21 cellular contexts compared by ENCODE assay signal in the genomic region with DNA sequence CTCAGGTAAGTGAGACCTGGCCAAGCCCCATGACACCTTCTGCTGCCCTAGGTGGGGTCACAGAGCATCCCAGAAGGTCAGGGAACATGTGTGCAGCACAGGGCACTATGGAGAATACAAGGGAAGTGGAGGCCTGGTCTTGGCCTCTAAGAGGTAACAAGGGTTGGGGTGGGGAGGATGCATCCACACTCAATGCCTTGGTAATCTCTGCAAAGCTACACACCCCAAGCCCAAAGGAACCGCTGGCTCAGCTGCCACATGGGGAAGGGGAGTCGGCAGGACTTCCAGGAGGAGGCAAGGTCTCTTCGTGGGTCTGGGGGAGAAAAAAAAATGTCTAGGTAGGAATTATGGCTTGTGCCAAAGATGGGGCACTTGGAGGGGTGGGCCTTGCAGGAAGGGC. TPM values are rescaled to one million over a fixed set of nuclear protein-coding genes. Genes with fewer than 3 reads are reported as not detected.
A peak's percentile ranks its signal among the peaks of the same experiment; 100 is the strongest.
DNase-seq lines count a peak whose midpoint lies in the region; ATAC-seq and TF ChIP-seq lines count a peak whose summit lies in the region.
"Had no signal": no experiment of that assay in that cellular context is flagged by ENCODE, and none has a peak within 500 bp of the region (broad histone marks: within the 10 kb centered on the region; RNA-seq: fewer than 3 reads in every experiment).

No MANE protein-coding gene starts in this region.

- no peak for DNase-seq in T-helper 1 cell
- DNase-seq in CD4-positive, alpha-beta T cell = no peak
- DNase-seq in activated naive CD4-positive, alpha-beta T cell treated with anti-CD3 and anti-CD28 coated beads, Interleukin-2, amount 50 U/mL, for 72 hours (ENCODE audit: low spot score in 2 of 2) = no peak
- DNase-seq in immature natural killer cell = no peak
- no peak for DNase-seq in GOT3 (lab: John Stamatoyannopoulos, UW)
- DNase-seq in GF-D8 (lab: John Stamatoyannopoulos, UW) = no peak
- DNase-seq: activated CD8-positive, alpha-beta memory T cell treated with anti-CD3 and anti-CD28 coated beads, Interleukin-2, amount 50 U/mL, for 4 hours; COR-L47; DMS79 treated with DMSO at 0.1 percent for 48 hours; Kasumi-1; NCI-H187; NCI-H526 treated with DMSO at 0.1 percent for 48 hours; stimulated activated CD4-positive, alpha-beta T cell treated with anti-CD3 and anti-CD28 coated beads, Interleukin-2, amount 100 ng/mL, for 48 hours; stimulated activated naive CD4-positive, alpha-beta T cell; T1000; transverse colon had no signal

- H3K27me3 Mint-ChIP-seq in T-helper 1 cell treated with Interleukin-12 subunit alpha and Interleukin-12 subunit beta and Interleukin-4 antibody, amounts not matched to agents 30 μg/mL and 1 μg/mL, for 36 hours (ENCODE audit: low read depth) = no peaks in the 10 kb centered on the region
- H3K27me3 Mint-ChIP-seq in CD4-positive, alpha-beta T cell = no peaks in the 10 kb centered on the region
- H3K27me3 Mint-ChIP-seq in immature natural killer cell (ENCODE audit: low read depth in 3 of 3) = peaks cover 3 to 14% (median 4%) of the 10 kb centered on the region in 3 donors

- H3K27me3 ChIP-seq in CD4-positive, alpha-beta T cell (ENCODE audit: control insufficient read depth, insufficient read depth, low read length) = no peaks in the 10 kb centered on the region
- H3K27me3 ChIP-seq: transverse colon had no signal

- intact Hi-C loops in CD4-positive, alpha-beta T cell (cut with DNase I, micrococcal nuclease) = loop anchor here in 1 of 2 experiments (2.0 kb wide), 1 partner anchor 15 kb away; no protein-coding TSS in a partner anchor

- peaks cover 3% of the 10 kb centered on the region for H3K9me3 Mint-ChIP-seq in T-helper 1 cell treated with Interleukin-12 subunit alpha and Interleukin-12 subunit beta and Interleukin-4 antibody, amounts not matched to agents 30 μg/mL and 1 μg/mL, for 36 hours
- H3K9me3 Mint-ChIP-seq in CD4-positive, alpha-beta T cell = no peaks in the 10 kb centered on the region
- H3K9me3 Mint-ChIP-seq in activated naive CD4-positive, alpha-beta T cell treated with anti-CD3 and anti-CD28 coated beads, Interleukin-2, amount 50 U/mL, for 72 hours = peaks cover 5 to 8% of the 10 kb centered on the region in 2 donors
- H3K9me3 Mint-ChIP-seq in immature natural killer cell = no peaks in the 10 kb centered on the region

- ATAC-seq in CD4-positive, alpha-beta T cell (ENCODE audit: poor library complexity) = no peak
- ATAC-seq in activated naive CD4-positive, alpha-beta T cell treated with anti-CD3 and anti-CD28 coated beads, Interleukin-2, amount 50 U/mL, for 72 hours = no peak
- ATAC-seq in GM18907 (IDR thresholded peaks at IDR 0.05; ENCODE audit: unreplicated experiment) = no peak

- no peak for TF ChIP-seq CTCF in CD4-positive, alpha-beta T cell (IDR thresholded peaks at IDR 0.05)

- H3K27ac Mint-ChIP-seq in T-helper 1 cell treated with Interleukin-12 subunit alpha and Interleukin-12 subunit beta and Interleukin-4 antibody, amounts not matched to agents 30 μg/mL and 1 μg/mL, for 36 hours = peak overlapping the region; percentile 82
- H3K27ac Mint-ChIP-seq in CD4-positive, alpha-beta T cell = peak overlapping the region; percentile 95
- peak overlapping the region; percentile 87 to 95 for H3K27ac Mint-ChIP-seq in activated naive CD4-positive, alpha-beta T cell treated with anti-CD3 and anti-CD28 coated beads, Interleukin-2, amount 50 U/mL, for 72 hours
- peak overlapping the region in 2 of 6 donors; percentile 18 to 49 for H3K27ac Mint-ChIP-seq in immature natural killer cell

- no peaks in the 10 kb centered on the region for H3K9me3 ChIP-seq in CD4-positive, alpha-beta T cell (ENCODE audit: control insufficient read depth, low read length)
- H3K9me3 ChIP-seq: transverse colon had no signal

- POLR2A ChIA-PET in CD4-positive, alpha-beta T cell (lab: Charles Lee) = interaction anchor here (1.3 to 5.2 kb wide), 11 partner anchors 8 to 206 kb away, joined by 3 to 48 read pairs (median 8); a partner anchor contains a TSS

- CTCF ChIA-PET in CD4-positive, alpha-beta T cell (lab: Charles Lee) = interaction anchor here (0.7 to 3.0 kb wide), 3 partner anchors 9 to 43 kb away, joined by 3 to 11 read pairs (median 6); no protein-coding TSS in a partner anchor

- peak overlapping the region; percentile 64 for H3K27ac ChIP-seq in CD4-positive, alpha-beta T cell (ENCODE audit: low read depth, low read length)
- H3K27ac ChIP-seq: 22Rv1, transverse colon had no signal

- H3K4me3 Mint-ChIP-seq in T-helper 1 cell treated with Interleukin-12 subunit alpha and Interleukin-12 subunit beta and Interleukin-4 antibody, amounts not matched to agents 30 μg/mL and 1 μg/mL, for 36 hours = peak overlapping the region; percentile 58
- H3K4me3 Mint-ChIP-seq in CD4-positive, alpha-beta T cell = peak overlapping the region; percentile 87
- peak overlapping the region; percentile 43 to 71 (median 49) for H3K4me3 Mint-ChIP-seq in immature natural killer cell

- peaks cover 80% of the 10 kb centered on the region for H3K36me3 Mint-ChIP-seq in T-helper 1 cell treated with Interleukin-12 subunit alpha and Interleukin-12 subunit beta and Interleukin-4 antibody, amounts not matched to agents 30 μg/mL and 1 μg/mL, for 36 hours (ENCODE audit: low read depth)
- peaks cover 100% of the 10 kb centered on the region for H3K36me3 Mint-ChIP-seq in CD4-positive, alpha-beta T cell (ENCODE audit: low read depth)
- H3K36me3 Mint-ChIP-seq in activated naive CD4-positive, alpha-beta T cell treated with anti-CD3 and anti-CD28 coated beads, Interleukin-2, amount 50 U/mL, for 72 hours = peaks cover 78 to 79% of the 10 kb centered on the region in 2 donors
- H3K36me3 Mint-ChIP-seq in immature natural killer cell = peaks cover 0 to 6% (median 0%) of the 10 kb centered on the region in 3 donors

- peaks cover 45% of the 10 kb centered on the region for H3K4me1 Mint-ChIP-seq in T-helper 1 cell treated with Interleukin-12 subunit alpha and Interleukin-12 subunit beta and Interleukin-4 antibody, amounts not matched to agents 30 μg/mL and 1 μg/mL, for 36 hours (ENCODE audit: low read depth)
- H3K4me1 Mint-ChIP-seq in CD4-positive, alpha-beta T cell (ENCODE audit: low read depth) = peaks cover 80% of the 10 kb centered on the region
- H3K4me1 Mint-ChIP-seq in immature natural killer cell = peaks cover 33 to 35% of the 10 kb centered on the region in 2 donors

RNA-seq across cellular contexts. Expression of a gene that starts 17.3 kb away (rescaled TPM):
- 100 to 1,000 TPM; 421 to 423 TPM for total RNA-seq in CD4-positive, alpha-beta T cell
- 100 to 1,000 TPM; 227 to 294 TPM for total RNA-seq in activated naive CD4-positive, alpha-beta T cell treated with anti-CD3 and anti-CD28 coated beads, Interleukin-2, amount 50 U/mL, for 72 hours
- 1 to 10 TPM in 1 of 3 donors, under 1 TPM in 2; 0.68 to 1.8 (median 0.80) TPM for polyA plus RNA-seq in immature natural killer cell
- total RNA-seq: osteocyte, RPMI7951 had no signal

RNA-seq across cellular contexts. Expression of a gene that starts 41.7 kb away (rescaled TPM):
- total RNA-seq in CD4-positive, alpha-beta T cell = 1 to 10 TPM; 1.8 to 2.0 TPM
- total RNA-seq in activated naive CD4-positive, alpha-beta T cell treated with anti-CD3 and anti-CD28 coated beads, Interleukin-2, amount 50 U/mL, for 72 hours = 10 to 100 TPM; 10.2 to 10.9 TPM
- polyA plus RNA-seq in immature natural killer cell = under 1 TPM in 2 of 3 donors, not detected in 1; 0.36 to 0.95 TPM
